ENCODE assay signal across 30 cellular contexts in genomic region chr13:106580551-106580950, GRCh38. TPM values are rescaled to one million over a fixed set of nuclear protein-coding genes. Genes with fewer than 3 reads are reported as not detected.
"Had no signal": no experiment of that assay in that cellular context is flagged by ENCODE, and none has a peak within 500 bp of the region (broad histone marks: within the 10 kb centered on the region; RNA-seq: fewer than 3 reads in every experiment).

No MANE protein-coding gene starts in this region.

- H3K4me1 ChIP-seq: adrenal gland, body of pancreas, breast epithelium had no signal

- H3K9me3 ChIP-seq: ascending aorta, body of pancreas had no signal

- H3K27me3 ChIP-seq: adrenal gland, ascending aorta, body of pancreas, brain microvascular endothelial cell, breast epithelium, cardiac muscle cell had no signal

- H3K36me3 ChIP-seq: adrenal gland, ascending aorta, brain microvascular endothelial cell, breast epithelium, cardiac muscle cell had no signal

- H3K4me3 ChIP-seq: adrenal gland, ascending aorta, body of pancreas, breast epithelium, cardiac muscle cell had no signal

- DNase-seq: activated effector memory CD4-positive, alpha-beta T cell treated with anti-CD3 and anti-CD28 coated beads, Interleukin-2, amount 50 U/mL, for 16 hours; activated effector memory CD4-positive, alpha-beta T cell treated with Interleukin-2 at 50 U/mL for 16 hours; activated gamma-delta T cell; activated gamma-delta T cell treated with Interleukin-2 at 50 U/mL for 16 hours; activated naive CD4-positive, alpha-beta T cell; activated naive CD4-positive, alpha-beta T cell treated with anti-CD3 and anti-CD28 coated beads for 36 hours; activated naive CD4-positive, alpha-beta T cell treated with anti-CD3 and anti-CD28 coated beads, Interleukin-2, amount 10 ng/mL, durations not matched to agents 7 days and 5 days; activated naive CD4-positive, alpha-beta T cell treated with anti-CD3 and anti-CD28 coated beads, Interleukin-2, amount 50 U/mL, for 16 hours; activated naive CD4-positive, alpha-beta T cell treated with Interleukin-2 at 50 U/mL for 16 hours; activated naive CD8-positive, alpha-beta T cell treated with anti-CD3 and anti-CD28 coated beads for 36 hours; activated naive CD8-positive, alpha-beta T cell treated with anti-CD3 and anti-CD28 coated beads, Interleukin-2, amount 10 ng/mL, durations not matched to agents 7 days and 5 days; activated naive CD8-positive, alpha-beta T cell treated with anti-CD3 and anti-CD28 coated beads, Interleukin-2, amount 50 U/mL, for 24 hours; activated T-cell treated with anti-CD3 and anti-CD28 coated beads, Interleukin-2, amount 50 U/mL, for 24 hours; activated T-cell treated with anti-CD3 and anti-CD28 coated beads, Interleukin-2, amount 50 U/mL, for 4 hours; activated T-cell treated with anti-CD3 and anti-CD28 coated beads, Interleukin-2, amount 50 U/mL, for 48 hours; activated T-cell treated with anti-CD3 and anti-CD28 coated beads, Interleukin-2, amount 50 U/mL, for 72 hours; adrenal gland; amniotic stem cell; amygdala; anterior cingulate cortex; aorta; body of pancreas; brain microvascular endothelial cell; caudate nucleus; central memory CD4-positive, alpha-beta T cell; cerebellar nuclear complex had no signal

- H3K27ac ChIP-seq: adrenal gland, ascending aorta, body of pancreas, brain microvascular endothelial cell, breast epithelium, cardiac muscle cell had no signal

RNA-seq across cellular contexts. Expression of gene EFNB2, which starts 45.1 kb away (rescaled TPM):
- total RNA-seq: activated naive CD4-positive, alpha-beta T cell treated with anti-CD3 and anti-CD28 coated beads, Interleukin-2, amount 50 U/mL, for 72 hours had no signal
